29 cellular contexts compared by ENCODE assay signal in the genomic region with DNA sequence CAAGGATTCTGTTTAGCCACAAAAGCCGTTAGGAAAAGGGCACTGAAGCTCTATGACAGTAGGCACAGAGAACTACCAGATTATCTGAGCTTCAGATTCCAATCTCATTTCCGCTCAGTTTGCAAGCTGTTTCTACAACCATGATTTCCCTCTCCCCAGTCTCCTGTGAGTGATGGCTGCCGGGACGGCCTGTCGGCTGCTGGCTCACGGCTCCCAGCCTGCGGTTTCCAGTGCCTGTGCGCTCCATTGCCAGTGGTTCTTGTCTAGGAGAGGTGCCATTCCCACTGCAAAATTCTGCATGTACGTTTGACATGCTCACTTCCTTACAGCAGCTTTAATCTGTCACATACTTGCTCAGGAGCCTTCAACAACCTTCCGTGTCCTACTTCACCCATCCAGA.
"Had no signal": no experiment of that assay in that cellular context is flagged by ENCODE, and none has a peak within 500 bp of the region (broad histone marks: within the 10 kb centered on the region; RNA-seq: fewer than 3 reads in every experiment).

No MANE protein-coding gene starts in this region.

- H3K27ac ChIP-seq: colonic mucosa, coronary artery, dorsolateral prefrontal cortex, epithelial cell of prostate, esophagus muscularis mucosa, esophagus squamous epithelium, foreskin keratinocyte, gastrocnemius medialis, gastroesophageal sphincter, heart left ventricle, heart right ventricle, hepatocyte had no signal

- H3K27me3 Mint-ChIP-seq: dendritic cell treated with granulocyte-macrophage colony-stimulating factor and Interleukin-4, amounts not matched to agents 40 ng/mL and 50 ng/mL, for 4 days; effector memory CD8-positive, alpha-beta T cell had no signal

- H3K4me3 Mint-ChIP-seq: dendritic cell treated with granulocyte-macrophage colony-stimulating factor and Interleukin-4, amounts not matched to agents 40 ng/mL and 50 ng/mL, for 4 days; effector memory CD8-positive, alpha-beta T cell; endodermal cell had no signal

- H3K27ac Mint-ChIP-seq: dendritic cell treated with granulocyte-macrophage colony-stimulating factor and Interleukin-4, amounts not matched to agents 40 ng/mL and 50 ng/mL, for 4 days; effector memory CD8-positive, alpha-beta T cell; endodermal cell had no signal

- H3K27me3 ChIP-seq: colonic mucosa, esophagus muscularis mucosa, esophagus squamous epithelium, foreskin keratinocyte, gastrocnemius medialis, gastroesophageal sphincter, heart left ventricle, heart right ventricle, hepatocyte had no signal

- H3K36me3 ChIP-seq: colonic mucosa, esophagus muscularis mucosa, esophagus squamous epithelium, gastrocnemius medialis, gastroesophageal sphincter, heart left ventricle, heart right ventricle had no signal

- FAIRE-seq: colon, endometrium, endothelial cell of umbilical vein, frontal cortex had no signal

- H2AFZ ChIP-seq: hepatocyte had no signal

- H3K4me1 ChIP-seq: colonic mucosa, esophagus muscularis mucosa, esophagus squamous epithelium, foreskin keratinocyte, gastrocnemius medialis, gastroesophageal sphincter, heart left ventricle, heart right ventricle had no signal

- H3K79me2 ChIP-seq: hepatocyte had no signal

- H3K4me3 ChIP-seq: colonic mucosa, coronary artery, dorsolateral prefrontal cortex, esophagus muscularis mucosa, esophagus squamous epithelium, gastrocnemius medialis, gastroesophageal sphincter, heart left ventricle, heart right ventricle, hepatocyte had no signal

- H3K4me2 ChIP-seq: hepatocyte had no signal

- DNase-seq: colonic mucosa; cortex of kidney; dermis blood vessel endothelial cell; dorsolateral prefrontal cortex; effector CD4-positive, alpha-beta T cell; effector CD8-positive, alpha-beta T cell; effector memory CD4-positive, alpha-beta T cell; effector memory CD8-positive, alpha-beta T cell; endodermal cell; erythroblast; esophagus squamous epithelium; foreskin fibroblast; foreskin keratinocyte; foreskin melanocyte; gastrocnemius medialis; glutamatergic neuron; head of caudate nucleus; heart left ventricle; heart right ventricle had no signal

- H3K4me1 Mint-ChIP-seq: endodermal cell had no signal

- H3K9me3 ChIP-seq: colonic mucosa, esophagus muscularis mucosa, esophagus squamous epithelium, gastrocnemius medialis, gastroesophageal sphincter had no signal
